Comparison of ENCODE assay signal across 1 cellular context in the genomic region with DNA sequence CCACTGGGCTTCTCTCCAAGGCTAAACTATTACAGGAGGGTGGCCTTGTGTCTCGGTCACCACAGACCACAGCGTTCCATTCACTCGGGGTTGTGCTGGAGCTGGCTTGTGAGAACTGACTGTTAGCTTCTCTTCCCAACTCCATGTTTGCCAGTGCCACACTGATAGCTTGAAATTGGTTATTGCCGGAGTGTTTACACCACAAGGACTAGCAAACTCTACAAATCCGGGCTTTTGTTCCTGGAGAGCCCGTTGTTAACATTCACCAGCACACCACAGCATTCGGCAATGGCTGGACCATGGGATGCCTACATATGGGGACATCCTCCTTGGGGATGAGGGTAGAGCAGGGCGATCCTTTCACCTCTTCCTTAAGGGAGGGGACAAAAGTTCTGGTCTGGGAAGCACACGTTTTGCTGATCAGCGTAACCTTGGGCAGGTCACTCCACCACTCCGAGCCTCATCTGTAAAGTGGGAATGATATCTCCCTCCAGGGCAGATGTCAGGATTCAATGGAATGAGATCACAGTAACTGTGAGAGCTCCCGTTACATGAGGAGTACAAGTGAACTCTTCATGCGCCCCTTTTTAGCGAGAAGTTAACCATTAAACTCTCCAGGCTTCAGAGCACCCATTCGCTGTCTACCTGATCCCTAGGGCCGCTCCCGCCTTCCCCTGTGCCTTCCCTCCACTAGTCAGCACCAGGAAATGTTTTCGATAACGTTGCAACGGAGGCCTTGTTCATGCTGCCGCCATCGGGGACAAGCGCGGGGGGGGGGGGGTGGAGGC.
TF ChIP-seq lines count a peak whose summit lies in the region.

No MANE protein-coding gene starts in this region.

TF ChIP-seq in HepG2, 621 proteins besides CTCF, POLR2A, EP300 and RAD21 (continued from another document and continues in another):
- TF ChIP-seq TBX2 (CRISPR knock-in tag; IDR thresholded peaks at IDR 0.05; ENCODE audit: borderline replicate concordance) (peak; percentile 16; the same call in 1 of the 2 replicates), ARHGAP35 (CRISPR knock-in tag; IDR thresholded peaks at IDR 0.05; ENCODE audit: borderline replicate concordance) (peak; percentile 63; the same call in 1 of the 2 replicates), ZSCAN22 (CRISPR knock-in tag; IDR thresholded peaks at IDR 0.05) (no peak), ZNF10 (CRISPR knock-in tag; IDR thresholded peaks at IDR 0.05; ENCODE audit: borderline replicate concordance, low read depth) (no peak), JUN (CRISPR knock-in tag; IDR thresholded peaks at IDR 0.05) (peak; percentile 84), NR2F6 (IDR thresholded peaks at IDR 0.05) (no peak; the same call in none of the 2 replicates), NR2F6 (CRISPR knock-in tag; IDR thresholded peaks at IDR 0.05) (peak; percentile 65; the same call in 1 of the 2 replicates), ELF4 (CRISPR knock-in tag; IDR thresholded peaks at IDR 0.05; ENCODE audit: borderline replicate concordance) (no peak), SMAD1 (CRISPR knock-in tag; IDR thresholded peaks at IDR 0.05; ENCODE audit: borderline replicate concordance, low read depth) (no peak), ZSCAN31 (CRISPR knock-in tag; IDR thresholded peaks at IDR 0.05; ENCODE audit: low read depth) (peak; percentile 50; the same call in 1 of the 2 replicates), NRL (CRISPR knock-in tag; IDR thresholded peaks at IDR 0.05; ENCODE audit: borderline replicate concordance) (peak; percentile 75), YEATS2 (CRISPR knock-in tag; IDR thresholded peaks at IDR 0.05; ENCODE audit: borderline replicate concordance) (peak; percentile 70), NR2F1 (CRISPR knock-in tag; IDR thresholded peaks at IDR 0.05) (no peak; a peak in 1 of 4 replicates), KLF11 (CRISPR knock-in tag; IDR thresholded peaks at IDR 0.05) (no peak), MAFK (conservative IDR thresholded peaks at IDR 0.05 in 1 of 2, IDR thresholded peaks at IDR 0.05 in 1 of 2; ENCODE audit: low read length in 2 of 2) (no peak; a peak in 1 of 4 replicates), FOXJ3 (CRISPR knock-in tag; IDR thresholded peaks at IDR 0.05; ENCODE audit: borderline replicate concordance) (peak; percentile 57), MEIS2 (CRISPR knock-in tag; IDR thresholded peaks at IDR 0.05) (peak; percentile 52; the same call in 1 of the 2 replicates), ZNF75D (CRISPR knock-in tag; IDR thresholded peaks at IDR 0.05; ENCODE audit: borderline replicate concordance) (no peak), ZKSCAN8 (CRISPR knock-in tag; IDR thresholded peaks at IDR 0.05; ENCODE audit: borderline replicate concordance) (no peak; the same call in 1 of the 2 replicates), RORA (CRISPR knock-in tag; IDR thresholded peaks at IDR 0.05) (no peak), HOXD1 (CRISPR knock-in tag; IDR thresholded peaks at IDR 0.05) (no peak), AGO2 (optimal IDR thresholded peaks at IDR 0.05; ENCODE audit: low read depth, low read length) (no peak), ZNF230 (CRISPR knock-in tag; IDR thresholded peaks at IDR 0.05) (peak; percentile 73; the same call in 1 of the 2 replicates), ZNF333 (CRISPR knock-in tag; IDR thresholded peaks at IDR 0.05; ENCODE audit: borderline replicate concordance) (0 out of 2 replicates have a peak, but pooled peaks have one; percentile 21), ZNF772 (CRISPR knock-in tag; IDR thresholded peaks at IDR 0.05) (peak; percentile 76; the same call in 1 of the 2 replicates), PRMT3 (CRISPR knock-in tag; IDR thresholded peaks at IDR 0.05; ENCODE audit: borderline replicate concordance, low read depth) (0 out of 2 replicates have a peak, but pooled peaks have one; percentile 23), SIX1 (CRISPR knock-in tag; IDR thresholded peaks at IDR 0.05; ENCODE audit: borderline replicate concordance) (0 out of 2 replicates have a peak, but pooled peaks have one; percentile 12), ZNF660 (CRISPR knock-in tag; IDR thresholded peaks at IDR 0.05; ENCODE audit: borderline replicate concordance, low read depth) (no peak), MAFF (IDR thresholded peaks at IDR 0.05; ENCODE audit: low read depth, low read length) (no peak), SMC3 (IDR thresholded peaks at IDR 0.05; ENCODE audit: low read length) (0 out of 2 replicates have a peak, but pooled peaks have one; percentile 9), PHB2 (IDR thresholded peaks at IDR 0.05; ENCODE audit: partially characterized antibody) (no peak), ZNF282 (IDR thresholded peaks at IDR 0.05; ENCODE audit: partially characterized antibody) (no peak), GATA4 (IDR thresholded peaks at IDR 0.05; ENCODE audit: borderline replicate concordance, low read depth) (peak; percentile 20; the same call in 1 of the 2 replicates), FIP1L1 (IDR thresholded peaks at IDR 0.05; ENCODE audit: borderline replicate concordance, insufficient read depth, low read depth, low read length) (0 out of 2 replicates have a peak, but pooled peaks have one; percentile 58), KAT2B (IDR thresholded peaks at IDR 0.05; ENCODE audit: borderline replicate concordance, low read depth, low read length) (no peak), FOXA3 (CRISPR knock-in tag; IDR thresholded peaks at IDR 0.05) (no peak), PRPF4 (IDR thresholded peaks at IDR 0.05; ENCODE audit: low read depth, low read length, poor library complexity, severe bottlenecking) (no peak), ZNF251 (CRISPR knock-in tag; IDR thresholded peaks at IDR 0.05) (no peak), MIXL1 (CRISPR knock-in tag; IDR thresholded peaks at IDR 0.05) (peak; percentile 49), ZNF720 (CRISPR knock-in tag; IDR thresholded peaks at IDR 0.05) (no peak; the same call in 1 of the 2 replicates)
- TF ChIP-seq, protein P1, sequence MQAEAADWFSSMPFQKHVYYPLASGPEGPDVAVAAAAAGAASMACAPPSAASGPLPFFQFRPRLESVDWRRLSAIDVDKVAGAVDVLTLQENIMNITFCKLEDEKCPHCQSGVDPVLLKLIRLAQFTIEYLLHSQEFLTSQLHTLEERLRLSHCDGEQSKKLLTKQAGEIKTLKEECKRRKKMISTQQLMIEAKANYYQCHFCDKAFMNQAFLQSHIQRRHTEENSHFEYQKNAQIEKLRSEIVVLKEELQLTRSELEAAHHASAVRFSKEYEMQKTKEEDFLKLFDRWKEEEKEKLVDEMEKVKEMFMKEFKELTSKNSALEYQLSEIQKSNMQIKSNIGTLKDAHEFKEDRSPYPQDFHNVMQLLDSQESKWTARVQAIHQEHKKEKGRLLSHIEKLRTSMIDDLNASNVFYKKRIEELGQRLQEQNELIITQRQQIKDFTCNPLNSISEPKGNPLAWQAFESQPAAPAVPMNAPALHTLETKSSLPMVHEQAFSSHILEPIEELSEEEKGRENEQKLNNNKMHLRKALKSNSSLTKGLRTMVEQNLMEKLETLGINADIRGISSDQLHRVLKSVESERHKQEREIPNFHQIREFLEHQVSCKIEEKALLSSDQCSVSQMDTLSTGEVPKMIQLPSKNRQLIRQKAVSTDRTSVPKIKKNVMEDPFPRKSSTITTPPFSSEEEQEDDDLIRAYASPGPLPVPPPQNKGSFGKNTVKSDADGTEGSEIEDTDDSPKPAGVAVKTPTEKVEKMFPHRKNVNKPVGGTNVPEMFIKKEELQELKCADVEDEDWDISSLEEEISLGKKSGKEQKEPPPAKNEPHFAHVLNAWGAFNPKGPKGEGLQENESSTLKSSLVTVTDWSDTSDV (CRISPR knock-in tag; IDR thresholded peaks at IDR 0.05): 0 out of 2 replicates have a peak, but pooled peaks have one; percentile 27
- TF ChIP-seq, protein P2, sequence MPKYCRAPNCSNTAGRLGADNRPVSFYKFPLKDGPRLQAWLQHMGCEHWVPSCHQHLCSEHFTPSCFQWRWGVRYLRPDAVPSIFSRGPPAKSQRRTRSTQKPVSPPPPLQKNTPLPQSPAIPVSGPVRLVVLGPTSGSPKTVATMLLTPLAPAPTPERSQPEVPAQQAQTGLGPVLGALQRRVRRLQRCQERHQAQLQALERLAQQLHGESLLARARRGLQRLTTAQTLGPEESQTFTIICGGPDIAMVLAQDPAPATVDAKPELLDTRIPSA (CRISPR knock-in tag; IDR thresholded peaks at IDR 0.05; ENCODE audit: borderline replicate concordance): no peak
- TF ChIP-seq, protein P3, sequence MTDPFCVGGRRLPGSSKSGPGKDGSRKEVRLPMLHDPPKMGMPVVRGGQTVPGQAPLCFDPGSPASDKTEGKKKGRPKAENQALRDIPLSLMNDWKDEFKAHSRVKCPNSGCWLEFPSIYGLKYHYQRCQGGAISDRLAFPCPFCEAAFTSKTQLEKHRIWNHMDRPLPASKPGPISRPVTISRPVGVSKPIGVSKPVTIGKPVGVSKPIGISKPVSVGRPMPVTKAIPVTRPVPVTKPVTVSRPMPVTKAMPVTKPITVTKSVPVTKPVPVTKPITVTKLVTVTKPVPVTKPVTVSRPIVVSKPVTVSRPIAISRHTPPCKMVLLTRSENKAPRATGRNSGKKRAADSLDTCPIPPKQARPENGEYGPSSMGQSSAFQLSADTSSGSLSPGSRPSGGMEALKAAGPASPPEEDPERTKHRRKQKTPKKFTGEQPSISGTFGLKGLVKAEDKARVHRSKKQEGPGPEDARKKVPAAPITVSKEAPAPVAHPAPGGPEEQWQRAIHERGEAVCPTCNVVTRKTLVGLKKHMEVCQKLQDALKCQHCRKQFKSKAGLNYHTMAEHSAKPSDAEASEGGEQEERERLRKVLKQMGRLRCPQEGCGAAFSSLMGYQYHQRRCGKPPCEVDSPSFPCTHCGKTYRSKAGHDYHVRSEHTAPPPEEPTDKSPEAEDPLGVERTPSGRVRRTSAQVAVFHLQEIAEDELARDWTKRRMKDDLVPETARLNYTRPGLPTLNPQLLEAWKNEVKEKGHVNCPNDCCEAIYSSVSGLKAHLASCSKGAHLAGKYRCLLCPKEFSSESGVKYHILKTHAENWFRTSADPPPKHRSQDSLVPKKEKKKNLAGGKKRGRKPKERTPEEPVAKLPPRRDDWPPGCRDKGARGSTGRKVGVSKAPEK (CRISPR knock-in tag; IDR thresholded peaks at IDR 0.05; ENCODE audit: borderline replicate concordance): no peak
- TF ChIP-seq, protein P4, sequence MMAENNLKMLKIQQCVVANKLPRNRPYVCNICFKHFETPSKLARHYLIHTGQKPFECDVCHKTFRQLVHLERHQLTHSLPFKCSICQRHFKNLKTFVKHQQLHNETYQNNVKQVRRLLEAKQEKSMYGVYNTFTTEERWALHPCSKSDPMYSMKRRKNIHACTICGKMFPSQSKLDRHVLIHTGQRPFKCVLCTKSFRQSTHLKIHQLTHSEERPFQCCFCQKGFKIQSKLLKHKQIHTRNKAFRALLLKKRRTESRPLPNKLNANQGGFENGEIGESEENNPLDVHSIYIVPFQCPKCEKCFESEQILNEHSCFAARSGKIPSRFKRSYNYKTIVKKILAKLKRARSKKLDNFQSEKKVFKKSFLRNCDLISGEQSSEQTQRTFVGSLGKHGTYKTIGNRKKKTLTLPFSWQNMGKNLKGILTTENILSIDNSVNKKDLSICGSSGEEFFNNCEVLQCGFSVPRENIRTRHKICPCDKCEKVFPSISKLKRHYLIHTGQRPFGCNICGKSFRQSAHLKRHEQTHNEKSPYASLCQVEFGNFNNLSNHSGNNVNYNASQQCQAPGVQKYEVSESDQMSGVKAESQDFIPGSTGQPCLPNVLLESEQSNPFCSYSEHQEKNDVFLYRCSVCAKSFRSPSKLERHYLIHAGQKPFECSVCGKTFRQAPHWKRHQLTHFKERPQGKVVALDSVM (CRISPR knock-in tag; IDR thresholded peaks at IDR 0.05): peak; percentile 63
- TF ChIP-seq, protein P5, sequence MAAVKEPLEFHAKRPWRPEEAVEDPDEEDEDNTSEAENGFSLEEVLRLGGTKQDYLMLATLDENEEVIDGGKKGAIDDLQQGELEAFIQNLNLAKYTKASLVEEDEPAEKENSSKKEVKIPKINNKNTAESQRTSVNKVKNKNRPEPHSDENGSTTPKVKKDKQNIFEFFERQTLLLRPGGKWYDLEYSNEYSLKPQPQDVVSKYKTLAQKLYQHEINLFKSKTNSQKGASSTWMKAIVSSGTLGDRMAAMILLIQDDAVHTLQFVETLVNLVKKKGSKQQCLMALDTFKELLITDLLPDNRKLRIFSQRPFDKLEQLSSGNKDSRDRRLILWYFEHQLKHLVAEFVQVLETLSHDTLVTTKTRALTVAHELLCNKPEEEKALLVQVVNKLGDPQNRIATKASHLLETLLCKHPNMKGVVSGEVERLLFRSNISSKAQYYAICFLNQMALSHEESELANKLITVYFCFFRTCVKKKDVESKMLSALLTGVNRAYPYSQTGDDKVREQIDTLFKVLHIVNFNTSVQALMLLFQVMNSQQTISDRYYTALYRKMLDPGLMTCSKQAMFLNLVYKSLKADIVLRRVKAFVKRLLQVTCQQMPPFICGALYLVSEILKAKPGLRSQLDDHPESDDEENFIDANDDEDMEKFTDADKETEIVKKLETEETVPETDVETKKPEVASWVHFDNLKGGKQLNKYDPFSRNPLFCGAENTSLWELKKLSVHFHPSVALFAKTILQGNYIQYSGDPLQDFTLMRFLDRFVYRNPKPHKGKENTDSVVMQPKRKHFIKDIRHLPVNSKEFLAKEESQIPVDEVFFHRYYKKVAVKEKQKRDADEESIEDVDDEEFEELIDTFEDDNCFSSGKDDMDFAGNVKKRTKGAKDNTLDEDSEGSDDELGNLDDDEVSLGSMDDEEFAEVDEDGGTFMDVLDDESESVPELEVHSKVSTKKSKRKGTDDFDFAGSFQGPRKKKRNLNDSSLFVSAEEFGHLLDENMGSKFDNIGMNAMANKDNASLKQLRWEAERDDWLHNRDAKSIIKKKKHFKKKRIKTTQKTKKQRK (IDR thresholded peaks at IDR 0.05; ENCODE audit: low read length): no peak
- TF ChIP-seq, protein P6, sequence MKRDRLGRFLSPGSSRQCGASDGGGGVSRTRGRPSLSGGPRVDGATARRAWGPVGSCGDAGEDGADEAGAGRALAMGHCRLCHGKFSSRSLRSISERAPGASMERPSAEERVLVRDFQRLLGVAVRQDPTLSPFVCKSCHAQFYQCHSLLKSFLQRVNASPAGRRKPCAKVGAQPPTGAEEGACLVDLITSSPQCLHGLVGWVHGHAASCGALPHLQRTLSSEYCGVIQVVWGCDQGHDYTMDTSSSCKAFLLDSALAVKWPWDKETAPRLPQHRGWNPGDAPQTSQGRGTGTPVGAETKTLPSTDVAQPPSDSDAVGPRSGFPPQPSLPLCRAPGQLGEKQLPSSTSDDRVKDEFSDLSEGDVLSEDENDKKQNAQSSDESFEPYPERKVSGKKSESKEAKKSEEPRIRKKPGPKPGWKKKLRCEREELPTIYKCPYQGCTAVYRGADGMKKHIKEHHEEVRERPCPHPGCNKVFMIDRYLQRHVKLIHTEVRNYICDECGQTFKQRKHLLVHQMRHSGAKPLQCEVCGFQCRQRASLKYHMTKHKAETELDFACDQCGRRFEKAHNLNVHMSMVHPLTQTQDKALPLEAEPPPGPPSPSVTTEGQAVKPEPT (CRISPR knock-in tag; IDR thresholded peaks at IDR 0.05; ENCODE audit: low read depth): peak; percentile 49; the same call in 1 of the 2 replicates
- TF ChIP-seq, protein P7, sequence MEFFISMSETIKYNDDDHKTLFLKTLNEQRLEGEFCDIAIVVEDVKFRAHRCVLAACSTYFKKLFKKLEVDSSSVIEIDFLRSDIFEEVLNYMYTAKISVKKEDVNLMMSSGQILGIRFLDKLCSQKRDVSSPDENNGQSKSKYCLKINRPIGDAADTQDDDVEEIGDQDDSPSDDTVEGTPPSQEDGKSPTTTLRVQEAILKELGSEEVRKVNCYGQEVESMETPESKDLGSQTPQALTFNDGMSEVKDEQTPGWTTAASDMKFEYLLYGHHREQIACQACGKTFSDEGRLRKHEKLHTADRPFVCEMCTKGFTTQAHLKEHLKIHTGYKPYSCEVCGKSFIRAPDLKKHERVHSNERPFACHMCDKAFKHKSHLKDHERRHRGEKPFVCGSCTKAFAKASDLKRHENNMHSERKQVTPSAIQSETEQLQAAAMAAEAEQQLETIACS (CRISPR knock-in tag; IDR thresholded peaks at IDR 0.05): no peak
- TF ChIP-seq, protein P8, sequence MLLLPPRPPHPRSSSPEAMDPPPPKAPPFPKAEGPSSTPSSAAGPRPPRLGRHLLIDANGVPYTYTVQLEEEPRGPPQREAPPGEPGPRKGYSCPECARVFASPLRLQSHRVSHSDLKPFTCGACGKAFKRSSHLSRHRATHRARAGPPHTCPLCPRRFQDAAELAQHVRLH (CRISPR knock-in tag; IDR thresholded peaks at IDR 0.05; ENCODE audit: borderline replicate concordance, low read depth): no peak
